19 cellular contexts compared by ENCODE assay signal in genomic region chr16:14353340-14353739, GRCh38.
DNase-seq lines count a peak whose midpoint lies in the region; ATAC-seq, FAIRE-seq and TF ChIP-seq lines count a peak whose summit lies in the region.
"Had no signal": no experiment of that assay in that cellular context is flagged by ENCODE, and none has a peak within 500 bp of the region (broad histone marks: within the 10 kb centered on the region; RNA-seq: fewer than 3 reads in every experiment).

No MANE protein-coding gene starts in this region.

- no peak overlapping the region for H3K18ac ChIP-seq in H1 (ENCODE audit: extremely low read depth, low read length)

- no peaks in the 10 kb centered on the region for H3K9me3 ChIP-seq in H1 (ENCODE audit: insufficient read depth in 2 of 2, low read depth in 1 of 2, low read length in 1 of 2)

- H4K20me1 ChIP-seq in H1 (replicated peaks in 1 of 2; ENCODE audit: control insufficient read depth in 1 of 2, insufficient read depth in 2 of 2, low read length in 2 of 2): no peaks in the 10 kb centered on the region

- ATAC-seq in activated naive CD4-positive, alpha-beta T cell treated with anti-CD3 and anti-CD28 coated beads, Interleukin-2, amount 50 U/mL, for 72 hours: no peak
- no peak for ATAC-seq in HG02642 (IDR thresholded peaks at IDR 0.05; ENCODE audit: poor library complexity, unreplicated experiment)

- no peak overlapping the region for H4K5ac ChIP-seq in H1 (ENCODE audit: insufficient read length, low read depth, low read length)

- peaks cover 19% of the 10 kb centered on the region for H3K27me3 Mint-ChIP-seq in activated naive CD4-positive, alpha-beta T cell treated with anti-CD3 and anti-CD28 coated beads, Interleukin-2, amount 10 ng/mL, durations not matched to agents 7 days and 5 days

- no peaks in the 10 kb centered on the region for H3K9me3 Mint-ChIP-seq in activated naive CD4-positive, alpha-beta T cell treated with anti-CD3 and anti-CD28 coated beads, Interleukin-2, amount 10 ng/mL, durations not matched to agents 7 days and 5 days
- no peaks in the 10 kb centered on the region for H3K9me3 Mint-ChIP-seq in activated naive CD4-positive, alpha-beta T cell treated with anti-CD3 and anti-CD28 coated beads, Interleukin-2, amount 50 U/mL, for 72 hours

- no peak for DNase-seq in activated naive CD4-positive, alpha-beta T cell treated with anti-CD3 and anti-CD28 coated beads, Interleukin-2, amount 10 ng/mL, durations not matched to agents 7 days and 5 days
- DNase-seq in activated naive CD4-positive, alpha-beta T cell treated with anti-CD3 and anti-CD28 coated beads, Interleukin-2, amount 50 U/mL, for 72 hours (ENCODE audit: low spot score in 2 of 2): no peak
- peak; percentile 63 for DNase-seq in NCI-H2029 treated with DMSO at 0.1 percent for 48 hours (lab: John Stamatoyannopoulos, UW)
- DNase-seq in H1 (ENCODE audit: low read depth in 1 of 2, low spot score in 2 of 2): no peak
- DNase-seq in effector CD8-positive, alpha-beta T cell (lab: John Stamatoyannopoulos, UW): no peak
- DNase-seq in DMS53 treated with DMSO at 0.1 percent for 48 hours (lab: John Stamatoyannopoulos, UW; ENCODE audit: unreplicated experiment): no peak
- no peak for DNase-seq in activated T-cell treated with anti-CD3 and anti-CD28 coated beads, Interleukin-2, amount 50 U/mL, for 1 hour
- DNase-seq: DMS79 treated with DMSO at 0.1 percent for 48 hours; HCEC 1CT; MM.1S; NCI-H1105 treated with DMSO at 0.1 percent for 48 hours; NCI-H187; NCI-H2171; NCI-H526; NK-92 treated with Interleukin-12 subunit alpha and Interleukin-12 subunit beta, amount 100 ng/mL, for 24 hours; SHP77 had no signal

- TF ChIP-seq CTCF in H1 (IDR thresholded peaks at IDR 0.05; ENCODE audit: control extremely low read depth in 1 of 3, insufficient read depth in 1 of 3, low read depth in 1 of 3, low read length in 3 of 3): no peak

- no peaks in the 10 kb centered on the region for H3K36me3 Mint-ChIP-seq in activated naive CD4-positive, alpha-beta T cell treated with anti-CD3 and anti-CD28 coated beads, Interleukin-2, amount 10 ng/mL, durations not matched to agents 7 days and 5 days
- H3K36me3 Mint-ChIP-seq in activated naive CD4-positive, alpha-beta T cell treated with anti-CD3 and anti-CD28 coated beads, Interleukin-2, amount 50 U/mL, for 72 hours: no peaks in the 10 kb centered on the region

- H3K4me2 ChIP-seq in H1 (ENCODE audit: insufficient read depth in 1 of 2, low read depth in 2 of 2, low read length in 2 of 2): no peak overlapping the region

- peaks cover 2 to 12% (median 5%) of the 10 kb centered on the region in 4 experiments; a peak in 4 of 7 replicates for H3K4me1 ChIP-seq in H1 (replicated peaks in 1 of 4; ENCODE audit: control insufficient read depth in 3 of 4, insufficient read depth in 4 of 4, low read length in 3 of 4)

- H3K4ac ChIP-seq in H1 (replicated peaks; ENCODE audit: insufficient read length, low read depth, low read length): no peak overlapping the region

- POLR2A ChIA-PET in H1 (lab: Charles Lee; ENCODE audit: partially characterized antibody): interaction anchor here (1.0 to 1.3 kb wide), 2 partner anchors 17 to 40 kb away, joined by 3 to 4 read pairs; no protein-coding TSS in a partner anchor

- no peaks in the 10 kb centered on the region for H3K79me2 ChIP-seq in H1 (ENCODE audit: control insufficient read depth in 1 of 2, insufficient read depth in 2 of 2, low read length in 2 of 2)

- no peak for TF ChIP-seq POLR2A in H1 (IDR thresholded peaks at IDR 0.05; ENCODE audit: control extremely low read depth in 1 of 2, low read depth in 2 of 2, low read length in 2 of 2)

- H3K79me1 ChIP-seq in H1 (ENCODE audit: low read depth, low read length): no peaks in the 10 kb centered on the region

- H2BK20ac ChIP-seq in H1 (ENCODE audit: low read length): no peak overlapping the region

- H3K4me3 Mint-ChIP-seq in activated naive CD4-positive, alpha-beta T cell treated with anti-CD3 and anti-CD28 coated beads, Interleukin-2, amount 10 ng/mL, durations not matched to agents 7 days and 5 days: peak overlapping the region; percentile 15

- no peak overlapping the region for H2AK5ac ChIP-seq in H1 (ENCODE audit: low read depth, low read length)

- H3K4me1 Mint-ChIP-seq in activated naive CD4-positive, alpha-beta T cell treated with anti-CD3 and anti-CD28 coated beads, Interleukin-2, amount 10 ng/mL, durations not matched to agents 7 days and 5 days: peaks cover 13% of the 10 kb centered on the region

- no peak overlapping the region for H3K23ac ChIP-seq in H1 (ENCODE audit: insufficient read length)

- FAIRE-seq in H1 (lab: Jason Lieb, UNC): no peak
- FAIRE-seq: A204.1 had no signal

- no peaks in the 10 kb centered on the region for H3K27me3 ChIP-seq in H1 (replicated peaks in 1 of 4; ENCODE audit: control insufficient read depth in 3 of 4, extremely low read depth in 1 of 4, insufficient read depth in 3 of 4, low read length in 3 of 4)

- TF ChIP-seq EP300 in H1 (IDR thresholded peaks at IDR 0.05; ENCODE audit: borderline replicate concordance in 1 of 2, low read depth in 2 of 2, low read length in 2 of 2): no peak

- no peak overlapping the region for H3K27ac ChIP-seq in H1 (ENCODE audit: low read depth, low read length)
- H3K27ac ChIP-seq: SK-N-MC had no signal

- H3K27ac Mint-ChIP-seq in activated naive CD4-positive, alpha-beta T cell treated with anti-CD3 and anti-CD28 coated beads, Interleukin-2, amount 10 ng/mL, durations not matched to agents 7 days and 5 days: no peak overlapping the region
- no peak overlapping the region for H3K27ac Mint-ChIP-seq in activated naive CD4-positive, alpha-beta T cell treated with anti-CD3 and anti-CD28 coated beads, Interleukin-2, amount 50 U/mL, for 72 hours

- H3K9ac ChIP-seq in H1 (replicated peaks in 1 of 4; ENCODE audit: extremely low read depth in 1 of 4, low read depth in 3 of 4, low read length in 3 of 4): no peak overlapping the region

- no peak overlapping the region for H4K91ac ChIP-seq in H1 (replicated peaks; ENCODE audit: insufficient read length, low read length)

- H2BK12ac ChIP-seq in H1 (ENCODE audit: low read depth, low read length): no peak overlapping the region

- no peak overlapping the region for H3K14ac ChIP-seq in H1 (ENCODE audit: insufficient read length)

- no peaks in the 10 kb centered on the region for H3K36me3 ChIP-seq in H1 (ENCODE audit: control insufficient read depth in 2 of 4, insufficient read depth in 4 of 4, low read length in 3 of 4)

- H2BK120ac ChIP-seq in H1 (replicated peaks; ENCODE audit: low read depth, low read length): no peak overlapping the region

- WGBS in H1 (ENCODE audit: extremely low coverage in 1 of 2, insufficient coverage in 1 of 2, insufficient read length in 1 of 2, insufficient replicate concordance in 2 of 2, low coverage in 1 of 2, low lambda C conversion rate in 2 of 2, missing lambda C conversion rate in 1 of 2), 2 experiments: 65% methylated on average over 6 of the region's 6 CpGs; no CpG with 5 or more reads in 1 of the 2 experiments

- no peak overlapping the region for H4K8ac ChIP-seq in H1 (ENCODE audit: extremely low read depth, insufficient read depth, low read length)

- no peaks in the 10 kb centered on the region for H3K23me2 ChIP-seq in H1 (ENCODE audit: low read depth, low read length)

- H2BK5ac ChIP-seq in H1 (ENCODE audit: low read depth, low read length): no peak overlapping the region

- no peak for TF ChIP-seq RAD21 in H1 (IDR thresholded peaks at IDR 0.05 in 1 of 2, conservative IDR thresholded peaks at IDR 0.05 in 1 of 2; ENCODE audit: low read depth in 2 of 2, low read length in 2 of 2)

- no peak overlapping the region for H3K56ac ChIP-seq in H1 (replicated peaks; ENCODE audit: insufficient read length, low read depth, low read length)

- no peak overlapping the region for H2AFZ ChIP-seq in H1 (ENCODE audit: low read length)

- H3K4me3 ChIP-seq in H1 (ENCODE audit: extremely low read depth in 1 of 4, insufficient read depth in 2 of 4, low read depth in 3 of 4, low read length in 4 of 4): no peak overlapping the region
- H3K4me3 ChIP-seq: SK-N-MC had no signal

- CTCF ChIA-PET in activated naive CD4-positive, alpha-beta T cell treated with anti-CD3 and anti-CD28 coated beads, Interleukin-2, amount 10 ng/mL, durations not matched to agents 7 days and 5 days (lab: Charles Lee): no interaction called here
- CTCF ChIA-PET in H1 (lab: Charles Lee; ENCODE audit: partially characterized antibody): interaction anchor here (0.8 to 1.1 kb wide), 2 partner anchors 19 to 54 kb away, joined by 3 read pairs; no protein-coding TSS in a partner anchor

- H2BK15ac ChIP-seq in H1 (ENCODE audit: low read length): no peak overlapping the region

TF ChIP-seq in H1, 55 proteins besides CTCF, POLR2A, EP300 and RAD21:
- peak; percentile 36; the same call in 1 of the 2 replicates for TF ChIP-seq MAX (IDR thresholded peaks at IDR 0.05)
- TF ChIP-seq TEAD4 (IDR thresholded peaks at IDR 0.05; ENCODE audit: low read depth, low read length): no peak
- TF ChIP-seq NANOG (IDR thresholded peaks at IDR 0.05; ENCODE audit: insufficient read depth, low read depth, low read length, poor library complexity, severe bottlenecking): no peak
- TF ChIP-seq KDM1A (IDR thresholded peaks at IDR 0.05; ENCODE audit: borderline replicate concordance, low read length): 0 out of 2 replicates have a peak, but pooled peaks have one; percentile 24
- TF ChIP-seq RFX5 (IDR thresholded peaks at IDR 0.05; ENCODE audit: borderline replicate concordance, low read depth, low read length): no peak
- no peak for TF ChIP-seq KDM5A (IDR thresholded peaks at IDR 0.05; ENCODE audit: low read length)
- TF ChIP-seq HDAC2 (IDR thresholded peaks at IDR 0.05; ENCODE audit: borderline replicate concordance in 1 of 2, low read depth in 2 of 2, low read length in 2 of 2): 0 out of 4 replicates have a peak, but pooled peaks of 1 of the 2 experiments have one; percentile 35
- TF ChIP-seq KDM4A (IDR thresholded peaks at IDR 0.05; ENCODE audit: low read depth, low read length, severe bottlenecking): no peak
- no peak for TF ChIP-seq EZH2 (IDR thresholded peaks at IDR 0.05; ENCODE audit: low read depth, low read length, severe bottlenecking)
- TF ChIP-seq SP4 (IDR thresholded peaks at IDR 0.05; ENCODE audit: low read length): no peak
- TF ChIP-seq JUN (IDR thresholded peaks at IDR 0.05; ENCODE audit: low read depth, low read length): no peak
- TF ChIP-seq RBBP5 (IDR thresholded peaks at IDR 0.05; ENCODE audit: borderline replicate concordance, low read depth, low read length): no peak
